ENCODE assay signal across 1 cellular context in the genomic region with DNA sequence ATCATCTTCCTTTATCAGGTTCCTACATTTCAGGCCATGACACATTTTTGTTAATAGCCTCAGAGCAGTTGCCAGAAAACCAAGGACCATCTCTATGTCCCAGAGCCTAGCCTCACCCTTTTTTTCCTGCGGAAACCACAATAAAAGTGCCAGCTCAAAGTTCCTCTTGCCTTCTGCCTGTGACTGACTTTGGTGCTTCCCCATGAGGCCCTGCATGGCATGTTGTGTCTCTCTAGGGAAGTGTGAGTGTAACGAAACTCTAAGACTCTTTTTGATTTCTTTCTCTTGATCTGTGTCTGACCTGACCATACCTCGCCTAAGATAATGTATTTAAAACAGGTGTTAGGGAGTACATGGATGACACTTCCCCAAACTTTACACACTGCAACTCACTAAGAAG.
TF ChIP-seq lines count a peak whose summit lies in the region.

No MANE protein-coding gene starts in this region.

TF ChIP-seq in HepG2, 621 proteins besides CTCF, POLR2A, EP300 and RAD21 (continued from another document):
- TF ChIP-seq MYPOP (CRISPR knock-in tag; IDR thresholded peaks at IDR 0.05), result no peak
- TF ChIP-seq KDM2A (CRISPR knock-in tag; IDR thresholded peaks at IDR 0.05; ENCODE audit: borderline replicate concordance, low read depth), result no peak
- TF ChIP-seq, protein P1, sequence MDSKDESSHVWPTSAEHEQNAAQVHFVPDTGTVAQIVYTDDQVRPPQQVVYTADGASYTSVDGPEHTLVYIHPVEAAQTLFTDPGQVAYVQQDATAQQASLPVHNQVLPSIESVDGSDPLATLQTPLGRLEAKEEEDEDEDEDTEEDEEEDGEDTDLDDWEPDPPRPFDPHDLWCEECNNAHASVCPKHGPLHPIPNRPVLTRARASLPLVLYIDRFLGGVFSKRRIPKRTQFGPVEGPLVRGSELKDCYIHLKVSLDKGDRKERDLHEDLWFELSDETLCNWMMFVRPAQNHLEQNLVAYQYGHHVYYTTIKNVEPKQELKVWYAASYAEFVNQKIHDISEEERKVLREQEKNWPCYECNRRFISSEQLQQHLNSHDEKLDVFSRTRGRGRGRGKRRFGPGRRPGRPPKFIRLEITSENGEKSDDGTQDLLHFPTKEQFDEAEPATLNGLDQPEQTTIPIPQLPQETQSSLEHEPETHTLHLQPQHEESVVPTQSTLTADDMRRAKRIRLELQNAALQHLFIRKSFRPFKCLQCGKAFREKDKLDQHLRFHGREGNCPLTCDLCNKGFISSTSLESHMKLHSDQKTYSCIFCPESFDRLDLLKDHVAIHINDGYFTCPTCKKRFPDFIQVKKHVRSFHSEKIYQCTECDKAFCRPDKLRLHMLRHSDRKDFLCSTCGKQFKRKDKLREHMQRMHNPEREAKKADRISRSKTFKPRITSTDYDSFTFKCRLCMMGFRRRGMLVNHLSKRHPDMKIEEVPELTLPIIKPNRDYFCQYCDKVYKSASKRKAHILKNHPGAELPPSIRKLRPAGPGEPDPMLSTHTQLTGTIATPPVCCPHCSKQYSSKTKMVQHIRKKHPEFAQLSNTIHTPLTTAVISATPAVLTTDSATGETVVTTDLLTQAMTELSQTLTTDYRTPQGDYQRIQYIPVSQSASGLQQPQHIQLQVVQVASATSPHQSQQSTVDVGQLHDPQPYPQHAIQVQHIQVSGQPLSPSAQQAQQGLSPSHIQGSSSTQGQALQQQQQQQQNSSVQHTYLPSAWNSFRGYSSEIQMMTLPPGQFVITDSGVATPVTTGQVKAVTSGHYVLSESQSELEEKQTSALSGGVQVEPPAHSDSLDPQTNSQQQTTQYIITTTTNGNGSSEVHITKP (CRISPR knock-in tag; IDR thresholded peaks at IDR 0.05; ENCODE audit: low read depth), result no peak
- TF ChIP-seq GPN1 (CRISPR knock-in tag; IDR thresholded peaks at IDR 0.05; ENCODE audit: borderline replicate concordance), result no peak
- TF ChIP-seq, protein P2, sequence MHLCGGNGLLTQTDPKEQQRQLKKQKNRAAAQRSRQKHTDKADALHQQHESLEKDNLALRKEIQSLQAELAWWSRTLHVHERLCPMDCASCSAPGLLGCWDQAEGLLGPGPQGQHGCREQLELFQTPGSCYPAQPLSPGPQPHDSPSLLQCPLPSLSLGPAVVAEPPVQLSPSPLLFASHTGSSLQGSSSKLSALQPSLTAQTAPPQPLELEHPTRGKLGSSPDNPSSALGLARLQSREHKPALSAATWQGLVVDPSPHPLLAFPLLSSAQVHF (CRISPR knock-in tag; IDR thresholded peaks at IDR 0.05), result no peak
- no peak for TF ChIP-seq ZNF792 (CRISPR knock-in tag; IDR thresholded peaks at IDR 0.05)
- no peak for TF ChIP-seq NFIB (CRISPR knock-in tag; IDR thresholded peaks at IDR 0.05; ENCODE audit: borderline replicate concordance)
- TF ChIP-seq ZKSCAN8 (CRISPR knock-in tag; IDR thresholded peaks at IDR 0.05; ENCODE audit: borderline replicate concordance), result no peak
- no peak for TF ChIP-seq MED8 (CRISPR knock-in tag; IDR thresholded peaks at IDR 0.05; ENCODE audit: insufficient replicate concordance)
- TF ChIP-seq ZNF678 (CRISPR knock-in tag; IDR thresholded peaks at IDR 0.05), result no peak
TF ChIP-seq in HepG2: peak in this region for 0.
